In genomic region chr11:2115308-2115707, GRCh38 we compare ENCODE assay signal across 16 cellular contexts.
"Had no signal": no experiment of that assay in that cellular context is flagged by ENCODE, and none has a peak within 500 bp of the region (broad histone marks: within the 10 kb centered on the region; RNA-seq: fewer than 3 reads in every experiment).

No MANE protein-coding gene starts in this region.

- H3K9me3 Mint-ChIP-seq: immature natural killer cell had no signal

- H3K4me1 Mint-ChIP-seq: immature natural killer cell, nephron, neural progenitor cell had no signal

- DNase-seq: cerebellar nuclear complex; dorsolateral prefrontal cortex; effector CD4-positive, alpha-beta T cell; hypothalamus; immature natural killer cell; islet precursor cell; kidney glomerular epithelial cell; left colon; left ventricle myocardium inferior; ovary; stimulated activated CD4-positive, alpha-beta T cell treated with anti-CD3 and anti-CD28 coated beads, Interleukin-15, amount 100 ng/mL, for 24 hours; stimulated activated CD4-positive, alpha-beta T cell treated with anti-CD3 and anti-CD28 coated beads, Interleukin-2, amount 100 ng/mL, for 48 hours; stimulated activated naive CD4-positive, alpha-beta T cell treated with Interleukin-2 at 50 U/mL for 16 hours had no signal

- H3K27ac Mint-ChIP-seq: immature natural killer cell, nephron, neural progenitor cell had no signal

- H3K36me3 Mint-ChIP-seq: immature natural killer cell, neural progenitor cell had no signal

- H3K4me3 Mint-ChIP-seq: immature natural killer cell, nephron, neural progenitor cell had no signal

- ATAC-seq: left colon, psoas muscle had no signal
